2 cellular contexts compared by ENCODE assay signal in genomic region chr17:57852041-57852954, GRCh38.
TF ChIP-seq lines count a peak whose summit lies in the region.

No MANE protein-coding gene starts in this region.

TF ChIP-seq in HEK293, 187 proteins besides CTCF, POLR2A, EP300 and RAD21 (continued from another document and continues in another):
- no peak for TF ChIP-seq BCL6B (tag by site-specific recombination; IDR thresholded peaks at IDR 0.05)
- peak; percentile 53 for TF ChIP-seq GLIS1 (tag by site-specific recombination; IDR thresholded peaks at IDR 0.05)
- no peak for TF ChIP-seq IKZF3 (tag by site-specific recombination; IDR thresholded peaks at IDR 0.05)
- TF ChIP-seq, protein P1, sequence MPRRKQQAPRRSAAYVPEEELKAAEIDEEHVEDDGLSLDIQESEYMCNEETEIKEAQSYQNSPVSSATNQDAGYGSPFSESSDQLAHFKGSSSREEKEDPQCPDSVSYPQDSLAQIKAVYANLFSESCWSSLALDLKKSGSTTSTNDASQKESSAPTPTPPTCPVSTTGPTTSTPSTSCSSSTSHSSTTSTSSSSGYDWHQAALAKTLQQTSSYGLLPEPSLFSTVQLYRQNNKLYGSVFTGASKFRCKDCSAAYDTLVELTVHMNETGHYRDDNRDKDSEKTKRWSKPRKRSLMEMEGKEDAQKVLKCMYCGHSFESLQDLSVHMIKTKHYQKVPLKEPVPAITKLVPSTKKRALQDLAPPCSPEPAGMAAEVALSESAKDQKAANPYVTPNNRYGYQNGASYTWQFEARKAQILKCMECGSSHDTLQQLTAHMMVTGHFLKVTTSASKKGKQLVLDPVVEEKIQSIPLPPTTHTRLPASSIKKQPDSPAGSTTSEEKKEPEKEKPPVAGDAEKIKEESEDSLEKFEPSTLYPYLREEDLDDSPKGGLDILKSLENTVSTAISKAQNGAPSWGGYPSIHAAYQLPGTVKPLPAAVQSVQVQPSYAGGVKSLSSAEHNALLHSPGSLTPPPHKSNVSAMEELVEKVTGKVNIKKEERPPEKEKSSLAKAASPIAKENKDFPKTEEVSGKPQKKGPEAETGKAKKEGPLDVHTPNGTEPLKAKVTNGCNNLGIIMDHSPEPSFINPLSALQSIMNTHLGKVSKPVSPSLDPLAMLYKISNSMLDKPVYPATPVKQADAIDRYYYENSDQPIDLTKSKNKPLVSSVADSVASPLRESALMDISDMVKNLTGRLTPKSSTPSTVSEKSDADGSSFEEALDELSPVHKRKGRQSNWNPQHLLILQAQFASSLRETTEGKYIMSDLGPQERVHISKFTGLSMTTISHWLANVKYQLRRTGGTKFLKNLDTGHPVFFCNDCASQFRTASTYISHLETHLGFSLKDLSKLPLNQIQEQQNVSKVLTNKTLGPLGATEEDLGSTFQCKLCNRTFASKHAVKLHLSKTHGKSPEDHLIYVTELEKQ (tag by site-specific recombination; IDR thresholded peaks at IDR 0.05; ENCODE audit: borderline replicate concordance), result no peak
- TF ChIP-seq ZIC2 (tag by site-specific recombination; IDR thresholded peaks at IDR 0.05), result peak; percentile 88
- 0 out of 2 replicates have a peak, but pooled peaks have one; percentile 43 for TF ChIP-seq ZNF24 (tag by site-specific recombination; IDR thresholded peaks at IDR 0.05)
- no peak for TF ChIP-seq TCF7L2 (IDR thresholded peaks at IDR 0.05; ENCODE audit: borderline replicate concordance, low read depth, low read length)
- peak; percentile 85 for TF ChIP-seq PRDM10 (tag by site-specific recombination; IDR thresholded peaks at IDR 0.05)
- no peak for TF ChIP-seq ZNF23 (tag by site-specific recombination; IDR thresholded peaks at IDR 0.05; ENCODE audit: borderline replicate concordance)
- 0 out of 2 replicates have a peak, but pooled peaks have one; percentile 15 for TF ChIP-seq REPIN1 (tag by site-specific recombination; IDR thresholded peaks at IDR 0.05; ENCODE audit: low read depth)
- TF ChIP-seq ZNF629 (tag by site-specific recombination; IDR thresholded peaks at IDR 0.05), result no peak
- TF ChIP-seq, protein P2, sequence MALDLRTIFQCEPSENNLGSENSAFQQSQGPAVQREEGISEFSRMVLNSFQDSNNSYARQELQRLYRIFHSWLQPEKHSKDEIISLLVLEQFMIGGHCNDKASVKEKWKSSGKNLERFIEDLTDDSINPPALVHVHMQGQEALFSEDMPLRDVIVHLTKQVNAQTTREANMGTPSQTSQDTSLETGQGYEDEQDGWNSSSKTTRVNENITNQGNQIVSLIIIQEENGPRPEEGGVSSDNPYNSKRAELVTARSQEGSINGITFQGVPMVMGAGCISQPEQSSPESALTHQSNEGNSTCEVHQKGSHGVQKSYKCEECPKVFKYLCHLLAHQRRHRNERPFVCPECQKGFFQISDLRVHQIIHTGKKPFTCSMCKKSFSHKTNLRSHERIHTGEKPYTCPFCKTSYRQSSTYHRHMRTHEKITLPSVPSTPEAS (tag by site-specific recombination; IDR thresholded peaks at IDR 0.05), result no peak

TF ChIP-seq in HEK293T, 16 proteins besides CTCF, POLR2A, EP300 and RAD21 (continued from another document):
- no peak for TF ChIP-seq PKNOX1 (IDR thresholded peaks at IDR 0.05)
- TF ChIP-seq TARDBP (IDR thresholded peaks at IDR 0.05), result no peak
- no peak for TF ChIP-seq L3MBTL2 (conservative IDR thresholded peaks at IDR 0.05)
- TF ChIP-seq FOXM1 (IDR thresholded peaks at IDR 0.05; ENCODE audit: borderline replicate concordance), result no peak
TF ChIP-seq in HEK293T: peak in this region for 0.
